In the genomic region with DNA sequence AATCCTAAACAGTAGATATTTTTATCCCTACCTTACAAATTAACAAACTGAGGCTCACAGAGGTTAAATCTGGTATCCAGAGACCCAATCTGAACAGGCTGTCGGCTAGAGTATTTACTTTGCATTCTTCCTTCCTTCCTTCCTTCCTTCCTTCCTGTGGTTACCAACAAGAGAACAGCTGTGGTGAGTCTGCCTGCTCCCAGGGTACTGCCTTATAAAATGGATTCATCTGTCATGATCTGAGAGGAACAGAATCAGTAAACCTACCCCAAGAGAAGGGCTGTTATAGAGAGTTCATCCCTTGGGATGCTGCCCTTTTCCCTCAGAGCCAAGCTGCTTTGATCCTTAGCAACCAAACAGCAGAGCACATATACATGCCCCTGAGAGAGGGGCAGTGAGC, we compare ENCODE assay signal across 34 cellular contexts. TPM values are rescaled to one million over a fixed set of nuclear protein-coding genes. Genes with fewer than 3 reads are reported as not detected.
"Had no signal": no experiment of that assay in that cellular context is flagged by ENCODE, and none has a peak within 500 bp of the region (broad histone marks: within the 10 kb centered on the region; RNA-seq: fewer than 3 reads in every experiment).

No MANE protein-coding gene starts in this region.

- ATAC-seq: activated CD8-positive, alpha-beta T cell treated with anti-CD3 and anti-CD28 coated beads for 36 hours; esophagus mucosa; left cardiac atrium; left ventricle myocardium superior; naive thymus-derived CD4-positive, alpha-beta T cell; pancreas; sciatic nerve; stimulated activated effector memory CD8-positive, alpha-beta T cell treated with anti-CD3 and anti-CD28 coated beads, Interleukin-12 subunit alpha, Interleukin-12 subunit beta, amount 100 ng/mL, for 72 hours; stimulated activated naive CD8-positive, alpha-beta T cell treated with anti-CD3 and anti-CD28 coated beads, Interleukin-15, amount 100 ng/mL, for 72 hours; WTC11 had no signal

- H3K4me1 Mint-ChIP-seq: endodermal cell had no signal

- H3K9me3 ChIP-seq: pancreas, prostate gland, uterus had no signal

- H3K9me3 Mint-ChIP-seq: activated CD8-positive, alpha-beta T cell treated with anti-CD3 and anti-CD28 coated beads for 36 hours; activated naive CD4-positive, alpha-beta T cell treated with anti-CD3 and anti-CD28 coated beads, Interleukin-2, amount 50 U/mL, for 24 hours; activated T-helper 2 cell treated with anti-CD3 and anti-CD28 coated beads, Interferon-gamma antibody, Interleukin-2, Interleukin-4, amounts not matched to agents 10 μg/mL and 5 μg/mL and 100 μg/mL, durations not matched to agents 14 hours and 24 hours and 36 hours; central memory CD8-positive, alpha-beta T cell; endodermal cell; stimulated activated effector memory CD8-positive, alpha-beta T cell treated with anti-CD3 and anti-CD28 coated beads, Interleukin-12 subunit alpha, Interleukin-12 subunit beta, amount 100 ng/mL, for 72 hours had no signal

- H3K4me1 ChIP-seq: pancreas, prostate gland, uterus had no signal

- H3K4me3 Mint-ChIP-seq: activated CD8-positive, alpha-beta T cell treated with anti-CD3 and anti-CD28 coated beads for 36 hours; activated naive CD4-positive, alpha-beta T cell treated with anti-CD3 and anti-CD28 coated beads, Interleukin-2, amount 50 U/mL, for 24 hours; activated naive CD8-positive, alpha-beta T cell treated with anti-CD3 and anti-CD28 coated beads, Interleukin-2, amount 50 U/mL, for 24 hours; central memory CD8-positive, alpha-beta T cell; dendritic cell treated with granulocyte-macrophage colony-stimulating factor and Interleukin-4, amounts not matched to agents 40 ng/mL and 50 ng/mL, for 4 days; endodermal cell; mesothelial cell of epicardium; stimulated activated effector memory CD8-positive, alpha-beta T cell treated with anti-CD3 and anti-CD28 coated beads, Interleukin-12 subunit alpha, Interleukin-12 subunit beta, amount 100 ng/mL, for 72 hours; stimulated activated naive CD8-positive, alpha-beta T cell treated with anti-CD3 and anti-CD28 coated beads, Interleukin-15, amount 100 ng/mL, for 72 hours; type B pancreatic cell; WTC11 had no signal

- H3K36me3 ChIP-seq: pancreas, prostate gland, uterus had no signal

- H3K36me3 Mint-ChIP-seq: activated naive CD4-positive, alpha-beta T cell treated with anti-CD3 and anti-CD28 coated beads, Interleukin-2, amount 50 U/mL, for 24 hours; stimulated activated effector memory CD8-positive, alpha-beta T cell treated with anti-CD3 and anti-CD28 coated beads, Interleukin-12 subunit alpha, Interleukin-12 subunit beta, amount 100 ng/mL, for 72 hours had no signal

- H3K4me3 ChIP-seq: pancreas, prostate gland, uterus had no signal

- H3K27me3 ChIP-seq: uterus had no signal

- FAIRE-seq: keratinocyte, pancreas, small intestine had no signal

- H3K27ac ChIP-seq: pancreas, prostate gland, uterus had no signal

- DNase-seq: activated CD4-positive, alpha-beta T cell treated with anti-CD3 and anti-CD28 coated beads, Interleukin-2, amount 50 U/mL, for 1 hour; activated CD8-positive, alpha-beta T cell treated with anti-CD3 and anti-CD28 coated beads for 36 hours; activated naive CD8-positive, alpha-beta T cell treated with anti-CD3 and anti-CD28 coated beads, Interleukin-2, amount 50 U/mL, for 24 hours; activated T-cell treated with anti-CD3 and anti-CD28 coated beads, Interleukin-2, amount 50 U/mL, for 48 hours; amygdala; endodermal cell; foreskin fibroblast; head of caudate nucleus; hippocampal formation; left cardiac atrium; left ventricle myocardium superior; naive thymus-derived CD4-positive, alpha-beta T cell; pancreas; retina; small intestine; stimulated activated CD4-positive, alpha-beta T cell treated with anti-CD3 and anti-CD28 coated beads, Interleukin-4, amount 100 ng/mL, for 24 hours; stimulated activated naive CD8-positive, alpha-beta T cell treated with anti-CD3 and anti-CD28 coated beads, Interleukin-15, amount 100 ng/mL, for 72 hours; substantia nigra; T1000; uterus had no signal

- H3K27ac Mint-ChIP-seq: activated CD8-positive, alpha-beta T cell treated with anti-CD3 and anti-CD28 coated beads for 36 hours; activated naive CD4-positive, alpha-beta T cell treated with anti-CD3 and anti-CD28 coated beads, Interleukin-2, amount 50 U/mL, for 24 hours; activated naive CD8-positive, alpha-beta T cell treated with anti-CD3 and anti-CD28 coated beads, Interleukin-2, amount 50 U/mL, for 24 hours; activated T-helper 2 cell treated with anti-CD3 and anti-CD28 coated beads, Interferon-gamma antibody, Interleukin-2, Interleukin-4, amounts not matched to agents 10 μg/mL and 5 μg/mL and 100 μg/mL, durations not matched to agents 14 hours and 24 hours and 36 hours; dendritic cell treated with granulocyte-macrophage colony-stimulating factor and Interleukin-4, amounts not matched to agents 40 ng/mL and 50 ng/mL, for 4 days; endodermal cell; mesothelial cell of epicardium; naive thymus-derived CD4-positive, alpha-beta T cell; stimulated activated effector memory CD8-positive, alpha-beta T cell treated with anti-CD3 and anti-CD28 coated beads, Interleukin-12 subunit alpha, Interleukin-12 subunit beta, amount 100 ng/mL, for 72 hours; stimulated activated naive CD8-positive, alpha-beta T cell treated with anti-CD3 and anti-CD28 coated beads, Interleukin-15, amount 100 ng/mL, for 72 hours; type B pancreatic cell; WTC11 had no signal

RNA-seq across cellular contexts. Expression of gene GADL1, which starts 3.6 kb away (rescaled TPM):
- total RNA-seq: activated CD8-positive, alpha-beta T cell treated with anti-CD3 and anti-CD28 coated beads for 36 hours; activated T-helper 2 cell treated with anti-CD3 and anti-CD28 coated beads, Interferon-gamma antibody, Interleukin-2, Interleukin-4, amounts not matched to agents 10 μg/mL and 5 μg/mL and 100 μg/mL, durations not matched to agents 14 hours and 24 hours and 36 hours; esophagus mucosa; left cardiac atrium; left ventricle myocardium superior; lung microvascular endothelial cell; naive thymus-derived CD4-positive, alpha-beta T cell; pancreas; prostate gland had no signal
- polyA plus RNA-seq: keratinocyte; naive thymus-derived CD4-positive, alpha-beta T cell; neural cell; small intestine had no signal
